Comparison of ENCODE assay signal across 10 cellular contexts in the genomic region with DNA sequence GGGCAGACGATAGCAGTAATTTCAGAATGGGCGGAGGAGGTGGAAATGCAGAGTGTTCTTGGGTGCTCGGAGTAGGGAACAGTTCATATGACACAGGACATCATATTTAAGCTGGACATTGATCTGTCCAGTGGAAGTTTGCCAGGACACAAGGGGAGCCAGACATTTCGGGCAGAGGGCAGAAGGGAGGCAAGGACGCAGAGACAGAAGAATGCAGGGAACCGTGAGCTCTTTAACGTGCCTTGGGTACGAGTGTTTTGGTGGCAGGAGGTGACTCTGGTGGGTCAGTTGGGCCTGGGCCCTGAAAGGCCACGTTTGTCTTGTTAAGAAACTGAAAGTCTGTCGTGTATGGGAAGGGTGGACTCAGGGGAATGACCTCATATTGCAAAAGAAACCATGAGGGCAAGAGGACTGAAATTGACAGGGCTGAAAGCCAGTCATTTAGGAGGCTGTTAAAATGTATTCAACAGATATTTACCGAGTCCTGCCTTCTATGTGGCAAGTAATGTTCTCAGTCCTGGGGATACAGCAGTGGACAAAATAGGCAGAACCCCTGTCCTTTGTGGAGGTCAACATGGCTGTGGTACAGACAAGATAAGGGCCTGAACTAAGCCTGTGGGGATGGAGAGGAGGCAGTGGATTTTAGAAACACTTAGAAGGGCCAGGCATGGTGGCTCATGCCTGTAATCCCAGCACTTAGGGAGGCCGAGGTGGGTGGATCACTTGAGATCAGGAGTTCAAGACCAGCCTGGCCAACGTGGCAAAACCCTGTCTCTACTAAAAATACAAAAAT. TPM values are rescaled to one million over a fixed set of nuclear protein-coding genes. Genes with fewer than 3 reads are reported as not detected.
DNase-seq lines count a peak whose midpoint lies in the region; ATAC-seq and TF ChIP-seq lines count a peak whose summit lies in the region.
"Had no signal": no experiment of that assay in that cellular context is flagged by ENCODE, and none has a peak within 500 bp of the region (broad histone marks: within the 10 kb centered on the region; RNA-seq: fewer than 3 reads in every experiment).

No MANE protein-coding gene starts in this region.

- H3K36me3 ChIP-seq in SK-N-SH (replicated peaks in 1 of 2; ENCODE audit: control insufficient read depth in 1 of 2, insufficient read depth in 2 of 2, low read length in 1 of 2), result peaks cover 0 to 6% of the 10 kb centered on the region in 2 experiments
- peaks cover 0 to 14% (median 7%) of the 10 kb centered on the region in 5 donors for H3K36me3 ChIP-seq in subcutaneous abdominal adipose tissue (ENCODE audit: control insufficient read depth in 5 of 5, insufficient read depth in 5 of 5, low read length in 5 of 5)

- CTCF ChIA-PET in SK-N-SH (lab: Yijun Ruan, JAX), result interaction anchor here (1.4 kb wide), 1 partner anchor 235 kb away, joined by 3 read pairs; no protein-coding TSS in a partner anchor

- DNase-seq in SK-N-SH, result no peak
- DNase-seq in astrocyte of the hippocampus (ENCODE audit: low read depth, low spot score), result peak; percentile 20
- peak; percentile 68 for DNase-seq in iris pigment epithelial cell (ENCODE audit: low read depth)
- DNase-seq in SIG-M5 treated with dmso at 0.1 percent for 504 hours (lab: John Stamatoyannopoulos, UW; ENCODE audit: unreplicated experiment), result no peak
- DNase-seq: activated naive CD4-positive, alpha-beta T cell treated with anti-CD3 and anti-CD28 coated beads for 36 hours had no signal

- 94% methylated on average over 13 of the region's 13 CpGs for WGBS in SK-N-SH (ENCODE audit: low lambda C conversion rate)

- H3K9me3 ChIP-seq in SK-N-SH (no peaks in the 10 kb centered on the region), subcutaneous abdominal adipose tissue (ENCODE audit: control insufficient read depth in 5 of 5, low read length in 5 of 5) (no peaks in the 10 kb centered on the region)

- H3K4me3 ChIP-seq in SK-N-SH (ENCODE audit: low read depth in 2 of 2, low read length in 1 of 2), result no peak overlapping the region; a peak in 1 of 4 replicates
- peak overlapping the region; percentile 34 to 80 (median 49) for H3K4me3 ChIP-seq in subcutaneous abdominal adipose tissue (ENCODE audit: low read depth in 1 of 5, low read length in 5 of 5)

- POLR2A ChIA-PET in SK-N-SH (lab: Yijun Ruan, JAX), result no interaction called here

- H3K27me3 ChIP-seq in SK-N-SH (ENCODE audit: insufficient read depth), result no peaks in the 10 kb centered on the region
- no peaks in the 10 kb centered on the region for H3K27me3 ChIP-seq in subcutaneous abdominal adipose tissue (ENCODE audit: control insufficient read depth in 5 of 5, insufficient read depth in 4 of 5, low read length in 5 of 5)

- no peaks in the 10 kb centered on the region for H3K9me2 ChIP-seq in SK-N-SH

- peaks cover 3 to 5% of the 10 kb centered on the region in 2 experiments; a peak in 1 of 4 replicates for H3K4me1 ChIP-seq in SK-N-SH (ENCODE audit: control insufficient read depth in 1 of 2, insufficient read depth in 2 of 2, low read depth in 1 of 2, low read length in 1 of 2)
- H3K4me1 ChIP-seq in subcutaneous abdominal adipose tissue (ENCODE audit: control insufficient read depth in 5 of 5, insufficient read depth in 5 of 5, low read length in 5 of 5), result peaks cover 0 to 46% (median 42%) of the 10 kb centered on the region in 5 donors

- H4K20me1 ChIP-seq in SK-N-SH (ENCODE audit: insufficient read depth), result no peaks in the 10 kb centered on the region

- TF ChIP-seq CTCF in SK-N-SH (IDR thresholded peaks at IDR 0.05), result no peak

- peaks cover 50% of the 10 kb centered on the region for H3K79me2 ChIP-seq in SK-N-SH (ENCODE audit: insufficient read depth)

- H3F3A ChIP-seq in SK-N-SH (replicated peaks; ENCODE audit: insufficient read depth), result peaks cover 7% of the 10 kb centered on the region

- H3K27ac ChIP-seq in SK-N-SH (ENCODE audit: low read depth in 2 of 2, low read length in 1 of 2), result no peak overlapping the region
- peak overlapping the region; percentile 87 for H3K27ac ChIP-seq in subcutaneous abdominal adipose tissue (ENCODE audit: low read depth, low read length)
- H3K27ac ChIP-seq: 22Rv1 had no signal

- no peak for ATAC-seq in SK-N-SH treated with all-trans-retinoic acid at 6 μM for 48 hours
- no peak for ATAC-seq in GM18502 (IDR thresholded peaks at IDR 0.05; ENCODE audit: poor library complexity, unreplicated experiment)
- ATAC-seq in GM21367 (IDR thresholded peaks at IDR 0.05; ENCODE audit: unreplicated experiment), result no peak

- no peak overlapping the region for H2AFZ ChIP-seq in SK-N-SH (ENCODE audit: low read depth)

- H3K4me2 ChIP-seq in SK-N-SH, result peak overlapping the region; percentile 62

- no peak for TF ChIP-seq RAD21 in SK-N-SH (IDR thresholded peaks at IDR 0.05; ENCODE audit: low read length)

- no peak for TF ChIP-seq EP300 in SK-N-SH (IDR thresholded peaks at IDR 0.05; ENCODE audit: borderline replicate concordance in 1 of 2, low read depth in 1 of 2, low read length in 1 of 2)

- H3K9ac ChIP-seq in SK-N-SH (no peak overlapping the region), subcutaneous abdominal adipose tissue (ENCODE audit: low read length in 5 of 5) (peak overlapping the region; percentile 13 to 90 (median 75))

TF ChIP-seq in SK-N-SH, 30 proteins besides CTCF, POLR2A, EP300 and RAD21 (continues in another document):
- no peak for TF ChIP-seq NFIC (IDR thresholded peaks at IDR 0.05; ENCODE audit: borderline replicate concordance)
- TF ChIP-seq TCF12 (IDR thresholded peaks at IDR 0.05), result no peak
- TF ChIP-seq RCOR1 (IDR thresholded peaks at IDR 0.05; ENCODE audit: low read length), result no peak
- no peak for TF ChIP-seq MEF2A (IDR thresholded peaks at IDR 0.05; ENCODE audit: borderline replicate concordance, low read depth)
- TF ChIP-seq NRF1 (IDR thresholded peaks at IDR 0.05; ENCODE audit: low read depth, low read length), result no peak
- TF ChIP-seq RFX5 (IDR thresholded peaks at IDR 0.05; ENCODE audit: low read length), result no peak
- TF ChIP-seq USF1 (IDR thresholded peaks at IDR 0.05; ENCODE audit: borderline replicate concordance, low read depth), result no peak
- TF ChIP-seq IRF3 (IDR thresholded peaks at IDR 0.05; ENCODE audit: low read depth, low read length), result no peak

TF ChIP-seq in SK-N-SH treated with all-trans-retinoic acid at 6 μM for 48 hours, 23 proteins besides CTCF, POLR2A, EP300 and RAD21 (continues in another document):
- TF ChIP-seq RARB (CRISPR knock-in tag; IDR thresholded peaks at IDR 0.05), result no peak
- no peak for TF ChIP-seq POU6F1 (CRISPR knock-in tag; IDR thresholded peaks at IDR 0.05; ENCODE audit: borderline replicate concordance, low read depth)
- TF ChIP-seq ZC3H10 (CRISPR knock-in tag; IDR thresholded peaks at IDR 0.05), result no peak
- no peak for TF ChIP-seq ISL1 (CRISPR knock-in tag; IDR thresholded peaks at IDR 0.05)
- TF ChIP-seq, protein P1, sequence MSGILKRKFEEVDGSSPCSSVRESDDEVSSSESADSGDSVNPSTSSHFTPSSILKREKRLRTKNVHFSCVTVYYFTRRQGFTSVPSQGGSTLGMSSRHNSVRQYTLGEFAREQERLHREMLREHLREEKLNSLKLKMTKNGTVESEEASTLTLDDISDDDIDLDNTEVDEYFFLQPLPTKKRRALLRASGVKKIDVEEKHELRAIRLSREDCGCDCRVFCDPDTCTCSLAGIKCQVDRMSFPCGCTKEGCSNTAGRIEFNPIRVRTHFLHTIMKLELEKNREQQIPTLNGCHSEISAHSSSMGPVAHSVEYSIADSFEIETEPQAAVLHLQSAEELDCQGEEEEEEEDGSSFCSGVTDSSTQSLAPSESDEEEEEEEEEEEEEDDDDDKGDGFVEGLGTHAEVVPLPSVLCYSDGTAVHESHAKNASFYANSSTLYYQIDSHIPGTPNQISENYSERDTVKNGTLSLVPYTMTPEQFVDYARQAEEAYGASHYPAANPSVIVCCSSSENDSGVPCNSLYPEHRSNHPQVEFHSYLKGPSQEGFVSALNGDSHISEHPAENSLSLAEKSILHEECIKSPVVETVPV (CRISPR knock-in tag; IDR thresholded peaks at IDR 0.05), result no peak
- TF ChIP-seq, protein P2, sequence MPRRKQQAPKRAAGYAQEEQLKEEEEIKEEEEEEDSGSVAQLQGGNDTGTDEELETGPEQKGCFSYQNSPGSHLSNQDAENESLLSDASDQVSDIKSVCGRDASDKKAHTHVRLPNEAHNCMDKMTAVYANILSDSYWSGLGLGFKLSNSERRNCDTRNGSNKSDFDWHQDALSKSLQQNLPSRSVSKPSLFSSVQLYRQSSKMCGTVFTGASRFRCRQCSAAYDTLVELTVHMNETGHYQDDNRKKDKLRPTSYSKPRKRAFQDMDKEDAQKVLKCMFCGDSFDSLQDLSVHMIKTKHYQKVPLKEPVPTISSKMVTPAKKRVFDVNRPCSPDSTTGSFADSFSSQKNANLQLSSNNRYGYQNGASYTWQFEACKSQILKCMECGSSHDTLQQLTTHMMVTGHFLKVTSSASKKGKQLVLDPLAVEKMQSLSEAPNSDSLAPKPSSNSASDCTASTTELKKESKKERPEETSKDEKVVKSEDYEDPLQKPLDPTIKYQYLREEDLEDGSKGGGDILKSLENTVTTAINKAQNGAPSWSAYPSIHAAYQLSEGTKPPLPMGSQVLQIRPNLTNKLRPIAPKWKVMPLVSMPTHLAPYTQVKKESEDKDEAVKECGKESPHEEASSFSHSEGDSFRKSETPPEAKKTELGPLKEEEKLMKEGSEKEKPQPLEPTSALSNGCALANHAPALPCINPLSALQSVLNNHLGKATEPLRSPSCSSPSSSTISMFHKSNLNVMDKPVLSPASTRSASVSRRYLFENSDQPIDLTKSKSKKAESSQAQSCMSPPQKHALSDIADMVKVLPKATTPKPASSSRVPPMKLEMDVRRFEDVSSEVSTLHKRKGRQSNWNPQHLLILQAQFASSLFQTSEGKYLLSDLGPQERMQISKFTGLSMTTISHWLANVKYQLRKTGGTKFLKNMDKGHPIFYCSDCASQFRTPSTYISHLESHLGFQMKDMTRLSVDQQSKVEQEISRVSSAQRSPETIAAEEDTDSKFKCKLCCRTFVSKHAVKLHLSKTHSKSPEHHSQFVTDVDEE (CRISPR knock-in tag; IDR thresholded peaks at IDR 0.05), result no peak

RNA-seq across cellular contexts. Expression of gene OPTN, which starts 2.2 kb away (rescaled TPM):
- 21.6 and 22.4 TPM in 2 replicates for polyA plus RNA-seq in SK-N-SH (2012; rRNA removed)
- polyA plus RNA-seq in SK-N-SH (2012; cell fraction: cytosol; rRNA removed), result 28.5 and 33.6 TPM in 2 replicates
- 38.2 and 39.0 TPM in 2 replicates for polyA plus RNA-seq in SK-N-SH (2012; cell fraction: nucleus; rRNA removed)

RNA-seq across cellular contexts. Expression of gene MCM10, which starts 59.2 kb away (rescaled TPM):
- polyA plus RNA-seq in SK-N-SH (2012; rRNA removed), result 5.1 and 5.5 TPM in 2 replicates
- 5.3 and 5.5 TPM in 2 replicates for polyA plus RNA-seq in SK-N-SH (2012; cell fraction: cytosol; rRNA removed)
- polyA plus RNA-seq in SK-N-SH (2012; cell fraction: nucleus; rRNA removed), result 6.2 and 6.9 TPM in 2 replicates

Comparison
In these comparisons a context has a peak if more than half of its experiments do, and no peak if none do; other contexts are left out.
1. DNase-seq: peak in astrocyte of the hippocampus (single experiment) and iris pigment epithelial cell (single experiment); none in SK-N-SH (single experiment) and SIG-M5 treated with dmso at 0.1 percent for 504 hours (single experiment).
2. H3K4me3 ChIP-seq: peak in subcutaneous abdominal adipose tissue (5 of 5); none in SK-N-SH (0 of 2).